7 cellular contexts compared by ENCODE assay signal in genomic region chr5:69614861-69615260, GRCh38. TPM values are rescaled to one million over a fixed set of nuclear protein-coding genes. Genes with fewer than 3 reads are reported as not detected.
DNase-seq lines count a peak whose midpoint lies in the region; ATAC-seq, FAIRE-seq and TF ChIP-seq lines count a peak whose summit lies in the region.
"Not testable (repeated sequence)": the region's sequence is repeated elsewhere in the genome, so short reads cannot be mapped to it uniquely, and the experiment has no call there.

No MANE protein-coding gene starts in this region.

- ATAC-seq in DND-41 (ENCODE audit: insufficient read depth, low read depth) = 0 out of 3 replicates have a peak, but pooled peaks have one; percentile 12
- peak; percentile 21; the same call in 1 of the 2 replicates for ATAC-seq in IMR-90 (ENCODE audit: low read depth)
- peak; percentile 65 for ATAC-seq in Panc1
- ATAC-seq in SK-N-SH treated with all-trans-retinoic acid at 6 μM for 48 hours = peak; percentile 31; the same call in 2 of the 3 replicates
- peak; percentile 70 for ATAC-seq in K562
- ATAC-seq in HepG2 = peak; percentile 93
- peak in 2 of 3 donors; percentile 31 to 42 for ATAC-seq in natural killer cell

- not testable (repeated sequence) for H3K4me1 Mint-ChIP-seq in natural killer cell

- not testable (repeated sequence) for H3K36me3 Mint-ChIP-seq in natural killer cell

- H2BK5ac ChIP-seq in IMR-90 (ENCODE audit: low read depth, low read length, poor library complexity, severe bottlenecking) = not testable (repeated sequence)

- not testable (repeated sequence) for H3K9me1 ChIP-seq in IMR-90 (ENCODE audit: insufficient read depth, low read length); K562 (ENCODE audit: control insufficient read depth, insufficient read depth, low read length)

- not testable (repeated sequence) for TF ChIP-seq POLR2A in IMR-90 (IDR thresholded peaks at IDR 0.05; ENCODE audit: low read depth, low read length); K562 (conservative IDR thresholded peaks at IDR 0.05); HepG2 (IDR thresholded peaks at IDR 0.05; ENCODE audit: insufficient read depth in 1 of 2, low read depth in 2 of 2, low read length in 2 of 2)

- not testable (repeated sequence) for H3K27me3 ChIP-seq in DND-41 (ENCODE audit: insufficient read depth, low read length, poor library complexity); IMR-90 (ENCODE audit: control insufficient read depth, insufficient read depth, low read length); Panc1 (ENCODE audit: control insufficient read depth, insufficient read depth, low read length); K562 (ENCODE audit: control insufficient read depth in 2 of 2, insufficient read depth in 2 of 2, low read length in 2 of 2); HepG2 (ENCODE audit: control insufficient read depth in 1 of 2, insufficient read depth in 2 of 2, low read length in 2 of 2)

- CTCF ChIA-PET in IMR-90 (lab: Yijun Ruan, JAX); Panc1 (lab: Charles Lee); K562 (lab: Yijun Ruan, JAX; ENCODE audit: low intra/inter-chr PET ratio); HepG2 (lab: Yijun Ruan, JAX; ENCODE audit: low intra/inter-chr PET ratio, low total read pairs): not testable (repeated sequence)

- TF ChIP-seq RAD21 in IMR-90 (IDR thresholded peaks at IDR 0.05; ENCODE audit: low read length); K562 (CRISPR knock-in tag; conservative IDR thresholded peaks at IDR 0.05 in 1 of 2, IDR thresholded peaks at IDR 0.05 in 1 of 2); HepG2 (CRISPR knock-in tag; IDR thresholded peaks at IDR 0.05): not testable (repeated sequence)

- H3K56ac ChIP-seq in IMR-90 (ENCODE audit: extremely low read depth, insufficient read depth, low read length) = not testable (repeated sequence)

- H4K8ac ChIP-seq in IMR-90 (ENCODE audit: low read depth in 2 of 2, low read length in 2 of 2) = not testable (repeated sequence)

- not testable (repeated sequence) for DNase-seq in DND-41; IMR-90; Panc1 (ENCODE audit: low read depth, low spot score); K562 (ENCODE audit: extremely low read depth in 1 of 4, low spot score in 3 of 4); HepG2 (ENCODE audit: low spot score); natural killer cell

- BruUV-seq in IMR-90 (replicated peaks; lab: Mats Ljungman, UMichigan); Panc1 (replicated peaks; lab: Mats Ljungman, UMichigan); K562 (replicated peaks; lab: Mats Ljungman, UMichigan); HepG2 (replicated peaks; lab: Mats Ljungman, UMichigan): not testable (repeated sequence)

- H3K9me3 Mint-ChIP-seq in natural killer cell = not testable (repeated sequence)

- H2AK9ac ChIP-seq in IMR-90 (replicated peaks; ENCODE audit: low read depth, low read length, poor library complexity) = not testable (repeated sequence)

- H3K36me3 ChIP-seq in DND-41 (ENCODE audit: insufficient read depth, low read length); IMR-90 (ENCODE audit: control insufficient read depth, insufficient read depth, low read length); Panc1 (ENCODE audit: control insufficient read depth, insufficient read depth, low read length); K562 (ENCODE audit: control insufficient read depth, insufficient read depth, low read length); HepG2 (replicated peaks in 1 of 2; ENCODE audit: control insufficient read depth in 1 of 2, insufficient read depth in 2 of 2, low read length in 2 of 2): not testable (repeated sequence)

- not testable (repeated sequence) for H3K27me3 Mint-ChIP-seq in natural killer cell (ENCODE audit: low read depth in 2 of 2)

- H2BK120ac ChIP-seq in IMR-90 (ENCODE audit: low read depth, low read length) = not testable (repeated sequence)

- not testable (repeated sequence) for H3K79me2 ChIP-seq in DND-41 (ENCODE audit: insufficient read depth, low read length); K562 (ENCODE audit: control insufficient read depth, insufficient read depth, low read length); HepG2 (ENCODE audit: insufficient read depth, low read length)

- not testable (repeated sequence) for H3K27ac ChIP-seq in DND-41 (ENCODE audit: low read length); IMR-90 (ENCODE audit: insufficient read depth, low read length); Panc1 (ENCODE audit: low read length); K562 (ENCODE audit: extremely low read depth, low read depth, low read length); HepG2 (ENCODE audit: extremely low read length, insufficient read depth, low read length)

- intact Hi-C loops in IMR-90 (cut with micrococcal nuclease); Panc1 (cut with micrococcal nuclease; ENCODE audit: unreplicated experiment); K562 (cut with micrococcal nuclease); HepG2 (cut with micrococcal nuclease; ENCODE audit: unreplicated experiment); natural killer cell (cut with micrococcal nuclease): not testable (repeated sequence)

- not testable (repeated sequence) for H3K4me1 ChIP-seq in DND-41 (ENCODE audit: insufficient read depth, low read length); IMR-90 (ENCODE audit: control insufficient read depth, insufficient read depth, low read length); Panc1 (ENCODE audit: control insufficient read depth, insufficient read depth, low read length); K562 (replicated peaks in 1 of 2; ENCODE audit: control insufficient read depth in 2 of 2, insufficient read depth in 2 of 2, low read length in 2 of 2); HepG2 (ENCODE audit: insufficient read depth, low read length)

- H3K23ac ChIP-seq in IMR-90 (ENCODE audit: low read depth, low read length) = not testable (repeated sequence)

- H4K20me1 ChIP-seq in DND-41 (ENCODE audit: insufficient read depth, low read length); IMR-90 (ENCODE audit: insufficient read depth, low read length); K562 (replicated peaks; ENCODE audit: control insufficient read depth, insufficient read depth, low read length); HepG2 (ENCODE audit: insufficient read depth, low read length): not testable (repeated sequence)

- not testable (repeated sequence) for H3K4ac ChIP-seq in IMR-90 (ENCODE audit: low read depth, low read length)

- TF ChIP-seq EP300 in K562 (IDR thresholded peaks at IDR 0.05; ENCODE audit: low read length); HepG2 (IDR thresholded peaks at IDR 0.05; ENCODE audit: low read depth in 2 of 2, low read length in 2 of 2); HepG2 (CRISPR knock-in tag; IDR thresholded peaks at IDR 0.05; ENCODE audit: borderline replicate concordance): not testable (repeated sequence)

- H3K14ac ChIP-seq in IMR-90 (replicated peaks; ENCODE audit: low read depth, low read length) = not testable (repeated sequence)

- not testable (repeated sequence) for H2AFZ ChIP-seq in DND-41 (ENCODE audit: low read depth, low read length); IMR-90 (replicated peaks; ENCODE audit: low read length, poor library complexity); K562 (ENCODE audit: low read depth, low read length); HepG2 (ENCODE audit: low read length)

- H3K79me1 ChIP-seq in IMR-90 (ENCODE audit: low read depth in 1 of 2, low read length in 2 of 2) = not testable (repeated sequence)

- dilution Hi-C loops in IMR-90 (cut with HindIII; ENCODE audit: low sequenced_read_pairs, unreplicated experiment) = not testable (repeated sequence)

- not testable (repeated sequence) for FAIRE-seq in K562 (lab: Jason Lieb, UNC); HepG2 (lab: Jason Lieb, UNC)

- H3K4me2 ChIP-seq in DND-41 (ENCODE audit: insufficient read depth, low read length); IMR-90 (ENCODE audit: low read depth, low read length); K562 (ENCODE audit: insufficient read depth, low read length); HepG2 (ENCODE audit: low read depth, low read length): not testable (repeated sequence)

- in situ Hi-C loops in IMR-90 (cut with MboI; ENCODE audit: low sequenced_read_pairs); Panc1 (cut with HindIII; ENCODE audit: low pct_unique_long_range_greater_than_20kb, low sequenced_read_pairs); K562 (cut with MboI); HepG2 (cut with HindIII; ENCODE audit: extremely low pct_ligation_motif_present, low pct_unique_long_range_greater_than_20kb): not testable (repeated sequence)

- not testable (repeated sequence) for TF ChIP-seq CTCF in DND-41 (IDR thresholded peaks at IDR 0.05; ENCODE audit: borderline replicate concordance, extremely low read depth, low read length, poor library complexity, severe bottlenecking); IMR-90 (conservative IDR thresholded peaks at IDR 0.05; ENCODE audit: low read depth, low read length); Panc1 (IDR thresholded peaks at IDR 0.05); K562 (IDR thresholded peaks at IDR 0.05 in 2 of 3, conservative IDR thresholded peaks at IDR 0.05 in 1 of 3; ENCODE audit: insufficient read depth in 2 of 3, low read depth in 1 of 3, low read length in 3 of 3); HepG2 (CRISPR knock-in tag; IDR thresholded peaks at IDR 0.05); natural killer cell (IDR thresholded peaks at IDR 0.05)

- H2BK20ac ChIP-seq in IMR-90 (ENCODE audit: low read depth, low read length) = not testable (repeated sequence)

- not testable (repeated sequence) for H4K5ac ChIP-seq in IMR-90 (ENCODE audit: low read depth, low read length)

- H3K18ac ChIP-seq in IMR-90 (ENCODE audit: low read depth, low read length) = not testable (repeated sequence)

- H3K27ac Mint-ChIP-seq in natural killer cell = not testable (repeated sequence)

- WGBS in IMR-90 (ENCODE audit: extremely low coverage in 2 of 2, insufficient read length in 1 of 2), 2 experiments = no CpG with 5 or more reads among the region's 6 CpGs
- no CpG with 5 or more reads among the region's 6 CpGs for WGBS in K562 (ENCODE audit: insufficient coverage, low coverage, missing lambda C conversion rate)
- no CpG with 5 or more reads among the region's 6 CpGs for WGBS in HepG2 (ENCODE audit: low lambda C conversion rate)

- not testable (repeated sequence) for H4K91ac ChIP-seq in IMR-90 (ENCODE audit: insufficient read depth, low read depth, low read length)

- not testable (repeated sequence) for H3K4me3 Mint-ChIP-seq in natural killer cell

- not testable (repeated sequence) for H2AK5ac ChIP-seq in IMR-90 (ENCODE audit: low read depth, low read length)

- not testable (repeated sequence) for H2BK15ac ChIP-seq in IMR-90 (ENCODE audit: low read depth, low read length)

- H3K4me3 ChIP-seq in DND-41 (ENCODE audit: low read depth in 1 of 2, low read length in 2 of 2); IMR-90 (ENCODE audit: insufficient read depth, low read depth, low read length); Panc1 (ENCODE audit: low read depth in 2 of 2, low read length in 2 of 2); K562; HepG2 (replicated peaks in 1 of 3; ENCODE audit: insufficient read depth in 1 of 3, low read depth in 2 of 3, low read length in 3 of 3): not testable (repeated sequence)

- H3K9ac ChIP-seq in DND-41 (ENCODE audit: low read depth, low read length); IMR-90 (ENCODE audit: low read depth, low read length); K562 (ENCODE audit: insufficient read depth in 1 of 2, low read depth in 2 of 2, low read length in 2 of 2); HepG2 (ENCODE audit: insufficient read depth, low read depth, low read length): not testable (repeated sequence)

- H3K9me3 ChIP-seq in DND-41 (ENCODE audit: insufficient read depth, low read length, severe bottlenecking); IMR-90 (ENCODE audit: control insufficient read depth, insufficient read depth, low read length); Panc1 (ENCODE audit: control insufficient read depth, insufficient read depth, low read depth, low read length); K562 (replicated peaks; ENCODE audit: control insufficient read depth, insufficient read depth, low read depth, low read length); HepG2 (ENCODE audit: low read length): not testable (repeated sequence)

- POLR2A ChIA-PET in IMR-90 (lab: Charles Lee; ENCODE audit: unreplicated experiment); Panc1 (lab: Charles Lee); K562 (lab: Yijun Ruan, JAX); HepG2 (lab: Yijun Ruan, JAX): not testable (repeated sequence)

RNA-seq across cellular contexts. Expression of gene GTF2H2C, which starts 54.9 kb away (rescaled TPM):
- 32.8 and 35.8 TPM in 2 replicates for total RNA-seq in IMR-90 (2012; rRNA removed)
- 14.7 and 16.9 TPM in 2 replicates for polyA plus RNA-seq in IMR-90 (2012; rRNA removed)
- polyA plus RNA-seq in IMR-90 (2012; cell fraction: cytosol; rRNA removed) = 4.0 and 6.1 TPM in 2 replicates
- 3.4 and 21.7 TPM in 2 replicates for polyA plus RNA-seq in IMR-90 (2012; cell fraction: nucleus; rRNA removed; ENCODE audit: low replicate concordance)
- 46.3 TPM for total RNA-seq in Panc1 (2021; ENCODE audit: unreplicated experiment)
- 23.7 TPM for polyA plus RNA-seq in Panc1 (2012; ENCODE audit: insufficient read length)
- 49.2 and 146 TPM in 2 replicates for total RNA-seq in K562 (2011; cell fraction: chromatin; rRNA removed; ENCODE audit: low replicate concordance)
- total RNA-seq in K562 (2011; cell fraction: nucleolus; rRNA removed) = 35.5 and 36.3 TPM in 2 replicates
- 69.7 and 140 TPM in 2 replicates for total RNA-seq in K562 (2011; cell fraction: nucleoplasm; rRNA removed)
- total RNA-seq in K562 (2014; rRNA removed) = 55.6 and 67.3 TPM in 2 replicates
- total RNA-seq in K562 (2014; rRNA removed; fragmentation: Illumina TruSeq; extraction: Trizol) = 107 and 117 TPM in 2 replicates
- total RNA-seq in K562 (2015; rRNA removed; fragmentation: Illumina TruSeq; extraction: Trizol) = 107 and 108 TPM in 2 replicates
- total RNA-seq in K562 (2021) = 54.9 and 59.6 TPM in 2 replicates
- polyA plus RNA-seq in K562 (2011; rRNA removed) = 56.7 and 81.6 TPM in 2 replicates
- 23.3 and 29.0 TPM in 2 replicates for polyA plus RNA-seq in K562 (2011; cell fraction: cytosol; rRNA removed)
- 36.3 and 36.8 TPM in 2 replicates for polyA plus RNA-seq in K562 (2011; cell fraction: nucleus; rRNA removed)
- polyA plus RNA-seq in K562 (2012) = 33.6 and 50.9 TPM in 2 replicates
- 74.5 and 87.7 TPM in 2 replicates for polyA plus RNA-seq in K562 (2014; fragmentation: Illumina TruSeq; extraction: Trizol)
- polyA plus RNA-seq in K562 (2014; fragmentation: Nextera tagmentation; extraction: Ambion mirVana) = 100 to 1,000 TPM in 1 of 2 experiments, 10 to 100 TPM in 1; 91.7 to 106 TPM
- 65.2 and 71.3 TPM in 2 replicates for polyA plus RNA-seq in K562 (2014; rRNA removed)
- polyA minus RNA-seq in K562 (2011; rRNA and poly(A)+ RNA removed) = 64.3 and 65.9 TPM in 2 replicates
- 14.9 and 23.0 TPM in 2 replicates for polyA minus RNA-seq in K562 (2011; cell fraction: cytosol; rRNA and poly(A)+ RNA removed)
- polyA minus RNA-seq in K562 (2011; cell fraction: nucleus; rRNA and poly(A)+ RNA removed) = 36.6 and 60.4 TPM in 2 replicates
- total RNA-seq in HepG2 (2016; rRNA removed; fragmentation: Illumina TruSeq; extraction: Trizol) = 62.9 and 72.3 TPM in 2 replicates
- total RNA-seq in HepG2 (2016; cell fraction: cytosol; rRNA removed; fragmentation: Illumina TruSeq; extraction: Trizol; ENCODE audit: low read depth) = 24.7 and 25.5 TPM in 2 replicates
- total RNA-seq in HepG2 (2016; cell fraction: insoluble cytoplasmic fraction; rRNA removed; fragmentation: Illumina TruSeq; extraction: Trizol) = 65.2 and 65.9 TPM in 2 replicates
- total RNA-seq in HepG2 (2016; cell fraction: membrane; rRNA removed; fragmentation: Illumina TruSeq; extraction: Trizol) = 38.8 and 43.4 TPM in 2 replicates
- 44.6 and 54.6 TPM in 2 replicates for total RNA-seq in HepG2 (2016; cell fraction: nucleus; rRNA removed; fragmentation: Illumina TruSeq; extraction: Trizol)
- polyA plus RNA-seq in HepG2 (2011; rRNA removed) = 24.7 and 29.7 TPM in 2 replicates
- 10.0 and 12.7 TPM in 2 replicates for polyA plus RNA-seq in HepG2 (2011; cell fraction: cytosol; rRNA removed)
- polyA plus RNA-seq in HepG2 (2011; cell fraction: nucleus; rRNA removed) = 21.2 and 25.6 TPM in 2 replicates
- polyA plus RNA-seq in HepG2 (2012) = 21.4 and 34.4 TPM in 2 replicates
- 8.4 and 10.8 TPM in 2 replicates for polyA plus RNA-seq in HepG2 (2016; cell fraction: cytosol; fragmentation: Illumina TruSeq; extraction: Trizol; ENCODE audit: low read depth)
- 69.3 and 73.5 TPM in 2 replicates for polyA plus RNA-seq in HepG2 (2016; cell fraction: insoluble cytoplasmic fraction; fragmentation: Illumina TruSeq; extraction: Trizol; ENCODE audit: low read depth)
- 18.3 and 18.6 TPM in 2 replicates for polyA plus RNA-seq in HepG2 (2016; cell fraction: membrane; fragmentation: Illumina TruSeq; extraction: Trizol; ENCODE audit: low read depth)
- 67.8 and 72.1 TPM in 2 replicates for polyA plus RNA-seq in HepG2 (2016; cell fraction: nucleus; fragmentation: Illumina TruSeq; extraction: Trizol; ENCODE audit: insufficient read depth, low read depth)
- 13.1 and 18.6 TPM in 2 replicates for polyA minus RNA-seq in HepG2 (2011; rRNA and poly(A)+ RNA removed; ENCODE audit: low replicate concordance)
- polyA minus RNA-seq in HepG2 (2011; cell fraction: cytosol; rRNA and poly(A)+ RNA removed) = 10.3 and 12.3 TPM in 2 replicates
- polyA minus RNA-seq in HepG2 (2011; cell fraction: nucleus; rRNA and poly(A)+ RNA removed) = 57.2 and 74.0 TPM in 2 replicates
- 10 to 100 TPM; 19.7 to 44.4 (median 35.1) TPM for total RNA-seq in natural killer cell

Comparison
In these comparisons a context has a peak if more than half of its experiments do, and no peak if none do; other contexts are left out.
1. ATAC-seq: peak in every context shown above with its lines; median percentile 93 in HepG2; 70 in K562; 65 in Panc1; 36 in natural killer cell; 31 in SK-N-SH treated with all-trans-retinoic acid at 6 μM for 48 hours; 21 in IMR-90; 12 in DND-41.